1 cellular context compared by ENCODE assay signal in genomic region chr7:138460649-138461607, GRCh38.
TF ChIP-seq lines count a peak whose summit lies in the region.

No MANE protein-coding gene starts in this region.

TF ChIP-seq in K562, 482 proteins besides CTCF, POLR2A, EP300 and RAD21 (continued from another document and continues in another):
- no peak for TF ChIP-seq ZBTB12 (CRISPR knock-in tag; IDR thresholded peaks at IDR 0.05)
- 0 out of 2 replicates have a peak, but pooled peaks have one; percentile 0 for TF ChIP-seq ZNF41 (CRISPR knock-in tag; conservative IDR thresholded peaks at IDR 0.05)
- TF ChIP-seq ZNF253 (CRISPR knock-in tag; conservative IDR thresholded peaks at IDR 0.05) = no peak
- TF ChIP-seq SMAD3 (CRISPR knock-in tag; conservative IDR thresholded peaks at IDR 0.05) = no peak
- no peak for TF ChIP-seq NCOA4 (IDR thresholded peaks at IDR 0.05; ENCODE audit: partially characterized antibody)
- TF ChIP-seq ZNF174 (CRISPR knock-in tag; IDR thresholded peaks at IDR 0.05) = no peak
- no peak for TF ChIP-seq CREB5 (CRISPR knock-in tag; IDR thresholded peaks at IDR 0.05)
- TF ChIP-seq CREB3 (tag; conservative IDR thresholded peaks at IDR 0.05; ENCODE audit: low read depth) = no peak
- 0 out of 2 replicates have a peak, but pooled peaks have one; percentile 7 for TF ChIP-seq ZNF609 (CRISPR knock-in tag; IDR thresholded peaks at IDR 0.05; ENCODE audit: borderline replicate concordance)
- peak; percentile 38; the same call in 1 of the 2 replicates for TF ChIP-seq TAF7 (tag; IDR thresholded peaks at IDR 0.05)
- TF ChIP-seq ZBTB40 (IDR thresholded peaks at IDR 0.05) = peak; percentile 57; the same call in 1 of the 2 replicates
- no peak for TF ChIP-seq ZBTB40 (CRISPR knock-in tag; IDR thresholded peaks at IDR 0.05)
- TF ChIP-seq ILF3 (IDR thresholded peaks at IDR 0.05; ENCODE audit: borderline replicate concordance) = no peak; the same call in none of the 2 replicates
- TF ChIP-seq PTBP1 (IDR thresholded peaks at IDR 0.05; ENCODE audit: low read depth, low read length) = no peak
- TF ChIP-seq SLC30A9 (CRISPR knock-in tag; IDR thresholded peaks at IDR 0.05) = no peak
- TF ChIP-seq SUPT5H (IDR thresholded peaks at IDR 0.05) = no peak
- peak; percentile 47 for TF ChIP-seq ZNF511 (CRISPR knock-in tag; IDR thresholded peaks at IDR 0.05)
- no peak for TF ChIP-seq SNIP1 (IDR thresholded peaks at IDR 0.05; ENCODE audit: low read depth)
- TF ChIP-seq ZNF282 (CRISPR knock-in tag; IDR thresholded peaks at IDR 0.05) = peak; percentile 93
- TF ChIP-seq KLF6 (CRISPR knock-in tag; IDR thresholded peaks at IDR 0.05; ENCODE audit: borderline replicate concordance) = no peak
- TF ChIP-seq GATA2 (CRISPR knock-in tag; IDR thresholded peaks at IDR 0.05) = no peak
- peak; percentile 36 for TF ChIP-seq PCBP2 (IDR thresholded peaks at IDR 0.05; ENCODE audit: low read depth, low read length, poor library complexity, severe bottlenecking)
- TF ChIP-seq ZNF239 (CRISPR knock-in tag; IDR thresholded peaks at IDR 0.05) = no peak
- TF ChIP-seq GABPA (tag; conservative IDR thresholded peaks at IDR 0.05; ENCODE audit: low read depth) = no peak
- TF ChIP-seq ZNF449 (CRISPR knock-in tag; IDR thresholded peaks at IDR 0.05) = no peak
- no peak for TF ChIP-seq ZNF436 (CRISPR knock-in tag; IDR thresholded peaks at IDR 0.05)
- TF ChIP-seq ERF (CRISPR knock-in tag; IDR thresholded peaks at IDR 0.05) = no peak; the same call in 1 of the 2 replicates
- 0 out of 2 replicates have a peak, but pooled peaks have one; percentile 0 for TF ChIP-seq THAP7 (CRISPR knock-in tag; IDR thresholded peaks at IDR 0.05)
- no peak for TF ChIP-seq KAT8 (IDR thresholded peaks at IDR 0.05; ENCODE audit: low read depth)
- no peak for TF ChIP-seq ZNF146 (CRISPR knock-in tag; IDR thresholded peaks at IDR 0.05; ENCODE audit: unreplicated experiment)
- TF ChIP-seq ZNF75A (CRISPR knock-in tag; IDR thresholded peaks at IDR 0.05) = no peak
- TF ChIP-seq ZFPM2 (CRISPR knock-in tag; IDR thresholded peaks at IDR 0.05) = no peak
- no peak for TF ChIP-seq ZNF143 (CRISPR knock-in tag; IDR thresholded peaks at IDR 0.05)
- no peak for TF ChIP-seq ZNF134 (CRISPR knock-in tag; conservative IDR thresholded peaks at IDR 0.05)
- TF ChIP-seq BRF1 (IDR thresholded peaks at IDR 0.05; ENCODE audit: borderline replicate concordance, extremely low read depth, insufficient read length) = no peak
- no peak for TF ChIP-seq NELFE (IDR thresholded peaks at IDR 0.05; ENCODE audit: insufficient read depth, insufficient read length)
- peak; percentile 70; the same call in 1 of the 2 replicates for TF ChIP-seq ZBTB17 (CRISPR knock-in tag; IDR thresholded peaks at IDR 0.05)
- TF ChIP-seq L3MBTL2 (IDR thresholded peaks at IDR 0.05) = peak; percentile 67; the same call in 1 of the 2 replicates
- TF ChIP-seq ZNF780A (CRISPR knock-in tag; IDR thresholded peaks at IDR 0.05) = no peak
- TF ChIP-seq ZFP1 (CRISPR knock-in tag; IDR thresholded peaks at IDR 0.05) = no peak
